ENCODE assay signal across 16 cellular contexts in genomic region chr1:8684590-8684989, GRCh38.
"Had no signal": no experiment of that assay in that cellular context is flagged by ENCODE, and none has a peak within 500 bp of the region (broad histone marks: within the 10 kb centered on the region; RNA-seq: fewer than 3 reads in every experiment).

No MANE protein-coding gene starts in this region.

- H3K9me3 Mint-ChIP-seq: activated B cell treated with CpG ODN at 0.5 μM for 24 hours; activated CD4-positive, alpha-beta T cell treated with anti-CD3 and anti-CD28 coated beads, Interleukin-2, amount 10 ng/mL, durations not matched to agents 7 days and 5 days; central memory CD8-positive, alpha-beta T cell; natural killer cell; stimulated activated naive CD8-positive, alpha-beta T cell treated with anti-CD3 and anti-CD28 coated beads, Interleukin-15, amount 100 ng/mL, for 72 hours had no signal

- H3K27ac Mint-ChIP-seq: activated B cell treated with CpG ODN at 0.5 μM for 24 hours; activated CD4-positive, alpha-beta T cell treated with anti-CD3 and anti-CD28 coated beads, Interleukin-2, amount 10 ng/mL, durations not matched to agents 7 days and 5 days; natural killer cell; stimulated activated naive CD8-positive, alpha-beta T cell treated with anti-CD3 and anti-CD28 coated beads, Interleukin-15, amount 100 ng/mL, for 72 hours had no signal

- H3K4me3 ChIP-seq: body of pancreas, esophagus squamous epithelium, lung, testis had no signal

- H3K27ac ChIP-seq: body of pancreas, esophagus squamous epithelium, testis had no signal

- H3K36me3 Mint-ChIP-seq: natural killer cell had no signal

- H3K9me3 ChIP-seq: body of pancreas, esophagus squamous epithelium, testis had no signal

- FAIRE-seq: endometrium, urothelium cell line had no signal

- DNase-seq: activated B cell treated with CpG ODN at 0.5 μM for 24 hours; activated CD4-positive, alpha-beta T cell treated with anti-CD3 and anti-CD28 coated beads, Interleukin-2, amount 10 ng/mL, durations not matched to agents 7 days and 5 days; activated naive CD4-positive, alpha-beta T cell treated with anti-CD3 and anti-CD28 coated beads, Interleukin-2, amount 50 U/mL, for 16 hours; body of pancreas; esophagus squamous epithelium; foreskin fibroblast; left colon; natural killer cell; stimulated activated CD4-positive, alpha-beta T cell treated with anti-CD3 and anti-CD28 coated beads, Interleukin-2, amount 100 ng/mL, for 48 hours; stimulated activated CD8-positive, alpha-beta memory T cell treated with anti-CD3 and anti-CD28 coated beads, Interleukin-4, amount 100 ng/mL, for 48 hours; stimulated activated naive CD8-positive, alpha-beta T cell treated with anti-CD3 and anti-CD28 coated beads, Interleukin-15, amount 100 ng/mL, for 72 hours; testis had no signal

- ATAC-seq: body of pancreas; left colon; natural killer cell; stimulated activated naive CD8-positive, alpha-beta T cell treated with anti-CD3 and anti-CD28 coated beads, Interleukin-15, amount 100 ng/mL, for 72 hours had no signal

- H3K27me3 ChIP-seq: body of pancreas, esophagus squamous epithelium, testis had no signal

- H3K36me3 ChIP-seq: esophagus squamous epithelium had no signal

- H3K4me3 Mint-ChIP-seq: activated B cell treated with CpG ODN at 0.5 μM for 24 hours; activated CD4-positive, alpha-beta T cell treated with anti-CD3 and anti-CD28 coated beads, Interleukin-2, amount 10 ng/mL, durations not matched to agents 7 days and 5 days; central memory CD8-positive, alpha-beta T cell; natural killer cell; stimulated activated naive CD8-positive, alpha-beta T cell treated with anti-CD3 and anti-CD28 coated beads, Interleukin-15, amount 100 ng/mL, for 72 hours had no signal

- H3K27me3 Mint-ChIP-seq: activated B cell treated with CpG ODN at 0.5 μM for 24 hours; activated CD4-positive, alpha-beta T cell treated with anti-CD3 and anti-CD28 coated beads, Interleukin-2, amount 10 ng/mL, durations not matched to agents 7 days and 5 days; central memory CD8-positive, alpha-beta T cell; stimulated activated naive CD8-positive, alpha-beta T cell treated with anti-CD3 and anti-CD28 coated beads, Interleukin-15, amount 100 ng/mL, for 72 hours had no signal
